ENCODE assay signal across 8 cellular contexts in the genomic region with DNA sequence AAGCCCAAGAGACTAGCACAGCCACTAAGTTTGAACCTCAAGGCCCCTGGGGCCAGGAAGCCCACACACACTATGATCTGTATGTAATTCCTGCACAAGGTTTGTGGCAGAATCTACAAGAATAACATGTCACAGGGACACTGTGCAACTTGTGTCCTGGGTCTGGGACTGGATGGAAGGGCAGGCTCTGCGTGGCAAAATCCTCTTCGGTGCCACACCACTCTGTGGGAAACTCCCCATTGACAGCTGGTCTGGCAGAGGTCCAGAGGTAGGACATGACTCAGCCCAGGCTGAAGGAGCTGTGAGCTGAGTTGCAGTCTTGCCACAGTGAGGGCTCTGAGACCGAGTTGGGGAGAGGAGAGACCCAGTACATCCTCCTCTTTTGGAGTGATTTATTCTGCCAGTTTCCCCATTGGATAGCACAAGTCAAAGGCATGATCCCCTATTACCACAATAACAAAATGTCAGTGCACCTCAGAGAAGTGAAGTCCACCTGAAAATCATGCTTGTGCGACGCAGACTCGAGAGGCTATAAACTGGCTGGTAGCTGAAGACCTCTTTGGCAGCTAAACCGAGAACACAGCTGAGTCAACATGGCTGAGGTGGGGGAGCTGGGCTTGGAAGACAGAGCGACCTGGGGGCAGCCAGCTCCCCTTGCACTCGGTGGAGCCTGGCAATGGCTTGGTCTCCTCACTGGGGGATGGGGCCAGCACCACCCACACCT. TPM values are rescaled to one million over a fixed set of nuclear protein-coding genes. Genes with fewer than 3 reads are reported as not detected.
DNase-seq lines count a peak whose midpoint lies in the region; ATAC-seq, FAIRE-seq and TF ChIP-seq lines count a peak whose summit lies in the region.

No MANE protein-coding gene starts in this region.

- H3K27me3 ChIP-seq in GM12878 (replicated peaks in 1 of 2; ENCODE audit: control insufficient read depth in 2 of 2, insufficient read depth in 2 of 2, low read length in 1 of 2) (no peaks in the 10 kb centered on the region), keratinocyte (ENCODE audit: control insufficient read depth, extremely low read depth, insufficient read depth, low read length) (no peaks in the 10 kb centered on the region)

- no peak for TF ChIP-seq RAD21 in GM12878 (IDR thresholded peaks at IDR 0.05; ENCODE audit: insufficient read depth, low read depth, low read length)

- peak overlapping the region; percentile 76 for H3K27ac ChIP-seq in GM12878 (ENCODE audit: control insufficient read depth, insufficient read depth)
- H3K27ac ChIP-seq in keratinocyte (ENCODE audit: control insufficient read depth, insufficient read depth, low read length): no peak overlapping the region

- peak in 1 of 2 experiments; percentile 62; a peak in 1 of 4 replicates for TF ChIP-seq EP300 in GM12878 (IDR thresholded peaks at IDR 0.05; ENCODE audit: borderline replicate concordance in 1 of 2, control insufficient read depth in 1 of 2, low read depth in 2 of 2, low read length in 2 of 2)

- RAD21 ChIA-PET in GM12878 (lab: Charles Lee; ENCODE audit: unreplicated experiment): interaction anchor here (1.6 to 3.8 kb wide), 2 partner anchors 33 to 48 kb away, joined by 7 to 27 read pairs; no protein-coding TSS in a partner anchor

- dilution Hi-C loops in keratinocyte (cut with MboI; ENCODE audit: extremely low pct_ligation_motif_present, low sequenced_read_pairs): no loop called here

- ATAC-seq in GM12878 (peak; percentile 87), GM18868 (IDR thresholded peaks at IDR 0.05; ENCODE audit: unreplicated experiment) (no peak)

- no TSS peak for BruUV-seq in GM12878 (replicated peaks; lab: Mats Ljungman, UMichigan)

- intact Hi-C loops in GM12878 (cut with micrococcal nuclease; ENCODE audit: unreplicated experiment): no loop called here

- H3K9me1 ChIP-seq in keratinocyte (ENCODE audit: control insufficient read depth, extremely low read depth, insufficient read depth, low read length): peaks cover 3% of the 10 kb centered on the region

- H3K4me3 ChIP-seq in GM12878 (no peak overlapping the region), keratinocyte (ENCODE audit: control insufficient read depth in 2 of 3, extremely low read depth in 1 of 3, insufficient read depth in 2 of 3, low read depth in 1 of 3, low read length in 3 of 3) (no peak overlapping the region)

- SMC1A ChIA-PET in GM12878 (lab: Charles Lee; ENCODE audit: uncharacterized antibody, unreplicated experiment): interaction anchor here (0.5 to 4.2 kb wide), 5 partner anchors 9 to 48 kb away, joined by 3 to 41 read pairs (median 3); no protein-coding TSS in a partner anchor

- TF ChIP-seq CTCF in GM12878 (IDR thresholded peaks at IDR 0.05 in 2 of 3, conservative IDR thresholded peaks at IDR 0.05 in 1 of 3; ENCODE audit: control insufficient read depth in 2 of 3, extremely low read depth in 1 of 3, insufficient read depth in 1 of 3, low read depth in 3 of 3, low read length in 3 of 3) (no peak), keratinocyte (optimal IDR thresholded peaks at IDR 0.05 in 1 of 3, IDR thresholded peaks at IDR 0.05 in 1 of 3, conservative IDR thresholded peaks at IDR 0.05 in 1 of 3; ENCODE audit: extremely low read depth in 1 of 3, insufficient read depth in 2 of 3, low read length in 3 of 3) (no peak)

- in situ Hi-C loops in GM12878 (cut with MboI): no loop called here

- 63% methylated on average over 9 of the region's 9 CpGs for WGBS in GM12878 (ENCODE audit: insufficient coverage, insufficient replicate concordance, low lambda C conversion rate, missing lambda C conversion rate)

- no peaks in the 10 kb centered on the region for H3K79me2 ChIP-seq in GM12878 (ENCODE audit: control insufficient read depth, insufficient read depth, low read length)
- no peaks in the 10 kb centered on the region for H3K79me2 ChIP-seq in keratinocyte (ENCODE audit: control insufficient read depth, insufficient read depth, low read length)

- peak; percentile 87 for FAIRE-seq in GM19239 (lab: Jason Lieb, UNC)
- peak; percentile 74 for FAIRE-seq in GM12878 (lab: Jason Lieb, UNC)
- FAIRE-seq in keratinocyte (lab: Jason Lieb, UNC): peak; percentile 74

- peak; percentile 22; the same call in 1 of the 2 replicates for TF ChIP-seq POLR2A in GM12878 (IDR thresholded peaks at IDR 0.05; ENCODE audit: low read depth, low read length)

- H2AFZ ChIP-seq in GM12878 (ENCODE audit: control insufficient read depth, low read depth, low read length): no peak overlapping the region
- H2AFZ ChIP-seq in keratinocyte (ENCODE audit: control insufficient read depth, low read length): no peak overlapping the region

- H3K4me2 ChIP-seq in GM12878 (ENCODE audit: control insufficient read depth, insufficient read depth) (peak overlapping the region; percentile 78), keratinocyte (ENCODE audit: control insufficient read depth, extremely low read depth, insufficient read depth, low read depth, low read length) (no peak overlapping the region)

- CTCF ChIA-PET in GM12878 (lab: Yijun Ruan, JAX): interaction anchor here (0.6 to 3.8 kb wide), 6 partner anchors 9 to 186 kb away, joined by 3 to 28 read pairs (median 6); no protein-coding TSS in a partner anchor

- H3K4me1 ChIP-seq in GM12878 (ENCODE audit: control insufficient read depth, insufficient read depth, low read length): peaks cover 50% of the 10 kb centered on the region
- H3K4me1 ChIP-seq in keratinocyte (ENCODE audit: control insufficient read depth, extremely low read depth, insufficient read depth, low read length): no peaks in the 10 kb centered on the region

- peaks cover 9 to 28% of the 10 kb centered on the region in 2 experiments; a peak in 3 of 4 replicates for H3K36me3 ChIP-seq in GM12878 (ENCODE audit: control insufficient read depth in 2 of 2, insufficient read depth in 2 of 2, low read length in 1 of 2)
- H3K36me3 ChIP-seq in keratinocyte (ENCODE audit: control insufficient read depth in 2 of 2, extremely low read depth in 1 of 2, insufficient read depth in 2 of 2, low read length in 2 of 2): peaks cover 4 to 5% of the 10 kb centered on the region in 2 experiments

- POLR2A ChIA-PET in GM12878 (lab: Charles Lee): interaction anchor here (0.6 to 1.3 kb wide), 5 partner anchors 8 to 446 kb away, joined by 3 to 8 read pairs (median 4); no protein-coding TSS in a partner anchor

- H3K9ac ChIP-seq in GM12878 (ENCODE audit: control insufficient read depth, insufficient read depth, low read length) (peak overlapping the region; percentile 66), keratinocyte (ENCODE audit: control insufficient read depth, extremely low read depth, insufficient read depth, low read length) (no peak overlapping the region)

- H4K20me1 ChIP-seq in GM12878 (ENCODE audit: control insufficient read depth, insufficient read depth) (no peaks in the 10 kb centered on the region), keratinocyte (ENCODE audit: control insufficient read depth, extremely low read depth, insufficient read depth, low read length) (peaks cover 10% of the 10 kb centered on the region)

- peak; percentile 84 for DNase-seq in AG08396 (ENCODE audit: low spot score)
- DNase-seq in GM19239 (ENCODE audit: insufficient read length, low spot score): peak; percentile 53
- DNase-seq in NCI-H460 (ENCODE audit: extremely low read depth, low read depth): peak; percentile 55
- DNase-seq in GM12878 (ENCODE audit: low read depth, low spot score): peak; percentile 59
- peak; percentile 28 for DNase-seq in keratinocyte (ENCODE audit: low read depth, low spot score)
- peak; percentile 14 to 17 for DNase-seq in stimulated activated CD8-positive, alpha-beta memory T cell treated with anti-CD3 and anti-CD28 coated beads, Interleukin-15, amount 100 ng/mL, for 48 hours (ENCODE audit: low read depth in 2 of 2)
- DNase-seq in NK-92 (lab: John Stamatoyannopoulos, UW; ENCODE audit: unreplicated experiment): no peak

- H3K9me3 ChIP-seq in GM12878 (replicated peaks; ENCODE audit: control insufficient read depth, insufficient read depth, low read length) (no peaks in the 10 kb centered on the region), keratinocyte (ENCODE audit: control insufficient read depth, low read depth, low read length) (no peaks in the 10 kb centered on the region)

TF ChIP-seq in GM12878, 131 proteins besides CTCF, POLR2A, EP300 and RAD21 (continues in another document):
- peak; percentile 28; the same call in 1 of the 2 replicates for TF ChIP-seq PAX5 (IDR thresholded peaks at IDR 0.05; ENCODE audit: borderline replicate concordance, low read depth, low read length)
- TF ChIP-seq HDAC6 (IDR thresholded peaks at IDR 0.05; ENCODE audit: unreplicated experiment): no peak
- no peak for TF ChIP-seq CBFB (IDR thresholded peaks at IDR 0.05; ENCODE audit: low read depth)
- peak; percentile 19 to 46; a peak in 2 of 4 replicates for TF ChIP-seq IKZF2 (IDR thresholded peaks at IDR 0.05)
- TF ChIP-seq EED (IDR thresholded peaks at IDR 0.05; ENCODE audit: low read depth): peak; percentile 50; the same call in 1 of the 2 replicates

RNA-seq across cellular contexts. Expression of a gene that starts 23.3 kb away (rescaled TPM):
- total RNA-seq in NCI-H460 (2014; rRNA removed; shearing (Covaris generic)): 11.2 and 11.3 TPM in 2 replicates
- polyA plus RNA-seq in NCI-H460 (2014; cell fraction: nucleus; rRNA removed): 5.6 and 6.7 TPM in 2 replicates
- not detected in 2 replicates for total RNA-seq in GM12878 (2013; cell fraction: nucleolus; rRNA removed)
- total RNA-seq in GM12878 (2014; rRNA removed): 0.05 TPM in 1 of 2 replicates, not detected in the other
- total RNA-seq in GM12878 (2014; rRNA removed; fragmentation: Illumina TruSeq; extraction: Trizol): 0.09 TPM in 2 replicates
- 0.11 and 0.38 TPM in 2 replicates for total RNA-seq in GM12878 (2021)
- 0.45 TPM for polyA plus RNA-seq in GM12878 (2011; ENCODE audit: low read depth)
- polyA plus RNA-seq in GM12878 (2011; rRNA removed): 0.10 and 0.15 TPM in 2 replicates
- 0.15 and 0.25 TPM in 2 replicates for polyA plus RNA-seq in GM12878 (2011; cell fraction: cytosol; rRNA removed)
- 0.07 and 0.12 TPM in 2 replicates for polyA plus RNA-seq in GM12878 (2011; cell fraction: nucleus; rRNA removed)
- 0.18 and 0.57 TPM in 2 replicates for polyA plus RNA-seq in GM12878 (2012)
- polyA plus RNA-seq in GM12878 (2014; fragmentation: Illumina TruSeq; extraction: Trizol): 0.22 and 0.32 TPM in 2 replicates
- under 1 TPM; 0.44 to 0.85 TPM for polyA plus RNA-seq in GM12878 (2014; fragmentation: Nextera tagmentation; extraction: Ambion mirVana)
- 0.08 and 0.32 TPM in 2 replicates for polyA plus RNA-seq in GM12878 (2014; rRNA removed)
- under 1 TPM; 0.40 to 0.43 TPM for polyA plus RNA-seq in GM12878 (2016; fragmentation: Nextera tagmentation; extraction: Ambion mirVana)
- 0.21 and 0.29 TPM in 2 replicates for polyA minus RNA-seq in GM12878 (2011; rRNA and poly(A)+ RNA removed)
- not detected in 2 replicates for polyA minus RNA-seq in GM12878 (2011; cell fraction: cytosol; rRNA and poly(A)+ RNA removed)
- polyA minus RNA-seq in GM12878 (2011; cell fraction: nucleus; rRNA and poly(A)+ RNA removed): not detected in 2 replicates
- polyA plus RNA-seq in keratinocyte: not detected in 3 replicates
- not detected for polyA plus RNA-seq in keratinocyte (2011; ENCODE audit: low read depth)
- polyA plus RNA-seq in keratinocyte (2011; cell fraction: cytosol; rRNA removed): not detected in 2 replicates
- polyA plus RNA-seq in keratinocyte (2011; cell fraction: nucleus; rRNA removed): not detected in 2 replicates
- polyA plus RNA-seq in keratinocyte (2012; ENCODE audit: low replicate concordance): 0.13 TPM in 1 of 2 replicates, not detected in the other
- not detected in 3 replicates for polyA minus RNA-seq in keratinocyte
- polyA minus RNA-seq in keratinocyte (2011; cell fraction: cytosol; rRNA and poly(A)+ RNA removed): not detected
- polyA minus RNA-seq in keratinocyte (2011; cell fraction: nucleus; rRNA and poly(A)+ RNA removed): not detected in 2 replicates
